Comparison of ENCODE assay signal across 8 cellular contexts in the genomic region with DNA sequence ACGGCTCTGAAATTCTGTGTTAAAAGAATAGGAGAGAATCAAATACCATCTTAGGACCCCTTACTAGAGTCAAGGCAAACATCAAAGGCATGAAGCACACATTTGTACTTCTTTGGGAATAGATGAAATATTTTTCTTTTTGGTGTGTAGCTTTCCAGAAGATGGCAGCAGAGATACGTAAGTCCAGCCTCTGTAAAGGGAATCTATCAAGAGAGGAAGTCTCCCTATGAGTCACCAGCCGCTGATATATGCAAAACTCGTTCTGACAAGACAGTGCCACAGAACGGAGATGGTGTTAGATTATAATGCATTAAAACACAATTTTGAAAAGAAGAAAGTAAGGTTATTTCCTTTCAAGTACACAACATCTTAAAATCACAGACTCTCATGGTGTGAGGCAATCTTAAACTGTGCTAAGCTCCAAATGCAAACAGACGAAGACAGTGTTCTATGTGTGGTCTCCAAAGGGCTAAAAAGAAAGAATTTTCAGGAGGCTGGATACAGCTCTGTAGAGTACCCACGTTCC.
DNase-seq lines count a peak whose midpoint lies in the region; ATAC-seq, FAIRE-seq and TF ChIP-seq lines count a peak whose summit lies in the region.

No MANE protein-coding gene starts in this region.

- TF ChIP-seq POLR2A in GM12891 (IDR thresholded peaks at IDR 0.05; ENCODE audit: low read depth, low read length) (no peak), NB4 (IDR thresholded peaks at IDR 0.05; ENCODE audit: extremely low read depth, insufficient read length) (no peak), spleen (IDR thresholded peaks at IDR 0.05) (no peak)

- intact Hi-C loops in spleen (cut with DNase I; ENCODE audit: low total_unique reads) = no loop called here

- peak; percentile 48 for TF ChIP-seq CTCF in NB4 (IDR thresholded peaks at IDR 0.05; ENCODE audit: low read depth, low read length)
- TF ChIP-seq CTCF in spleen (IDR thresholded peaks at IDR 0.05 in 8 of 11, conservative IDR thresholded peaks at IDR 0.05 in 3 of 11) = peak in 8 of 11 experiments; percentile 26 to 58 (median 51)

- peak overlapping the region; percentile 14; the same call in 1 of the 2 replicates for H3K27ac ChIP-seq in SJSA1
- H3K27ac ChIP-seq in iPS DF 6.9 (ENCODE audit: low read length) = no peak overlapping the region
- no peak overlapping the region for H3K27ac ChIP-seq in spleen

- no peaks in the 10 kb centered on the region for H3K9me3 ChIP-seq in SJSA1 (replicated peaks)
- no peaks in the 10 kb centered on the region for H3K9me3 ChIP-seq in iPS DF 6.9 (ENCODE audit: control insufficient read depth, insufficient read depth, low read length)
- H3K9me3 ChIP-seq in spleen = peaks cover 0 to 6% (median 2%) of the 10 kb centered on the region in 8 donors

- H3K27me3 ChIP-seq in SJSA1 (replicated peaks) = no peaks in the 10 kb centered on the region
- no peaks in the 10 kb centered on the region for H3K27me3 ChIP-seq in iPS DF 6.9 (ENCODE audit: control insufficient read depth, insufficient read depth, low read length)
- H3K27me3 ChIP-seq in spleen (replicated peaks in 1 of 7) = no peaks in the 10 kb centered on the region

- H3K36me3 ChIP-seq in SJSA1 = no peaks in the 10 kb centered on the region
- no peaks in the 10 kb centered on the region for H3K36me3 ChIP-seq in iPS DF 6.9 (ENCODE audit: control insufficient read depth, insufficient read depth, low read length)
- H3K36me3 ChIP-seq in spleen = no peaks in the 10 kb centered on the region

- FAIRE-seq in GM12891 (lab: Jason Lieb, UNC) = peak; percentile 92

- H3K4me3 ChIP-seq in NB4 (ENCODE audit: low read depth, low read length) (no peak overlapping the region), SJSA1 (no peak overlapping the region), iPS DF 6.9 (ENCODE audit: low read length) (no peak overlapping the region), spleen (peak overlapping the region in 1 of 8 donors; percentile 24)

- DNase-seq in A172 (ENCODE audit: low spot score) = peak; percentile 85
- peak; percentile 59 for DNase-seq in GM12891 (ENCODE audit: insufficient read length, low spot score)
- peak; percentile 88 for DNase-seq in NB4 (ENCODE audit: low read depth)
- DNase-seq in SJSA1 (ENCODE audit: low read depth in 1 of 2, low spot score in 2 of 2) = peak; percentile 78 to 85
- DNase-seq in astrocyte of the hippocampus (ENCODE audit: low read depth, low spot score) = peak; percentile 88
- peak; percentile 41 for DNase-seq in iPS DF 6.9 (ENCODE audit: low read depth, low spot score)
- no peak for DNase-seq in spleen

- H3K4me1 ChIP-seq in SJSA1 (replicated peaks) (peaks cover 11% of the 10 kb centered on the region), iPS DF 6.9 (ENCODE audit: control insufficient read depth, insufficient read depth, low read length) (no peaks in the 10 kb centered on the region), spleen (peaks cover 0 to 11% (median 5%) of the 10 kb centered on the region in 6 donors)

- WGBS in iPS DF 6.9 (ENCODE audit: insufficient coverage, insufficient read length) = no CpG with 5 or more reads among the region's 7 CpGs
- 11 to 16% (median 14%) methylated on average over 7 of the region's 7 CpGs for WGBS in spleen, 5 donors

- peak; percentile 100 for ATAC-seq in HG02678 (IDR thresholded peaks at IDR 0.05; ENCODE audit: unreplicated experiment)

TF ChIP-seq in GM12891, 5 proteins besides CTCF, POLR2A, EP300 and RAD21:
- TF ChIP-seq POLR2AphosphoS5 (IDR thresholded peaks at IDR 0.05; ENCODE audit: low read depth, low read length) (no peak), SPI1 (IDR thresholded peaks at IDR 0.05; ENCODE audit: low read depth, low read length) (peak; percentile 87), POU2F2 (IDR thresholded peaks at IDR 0.05; ENCODE audit: low read depth, low read length) (peak; percentile 95), TAF1 (IDR thresholded peaks at IDR 0.05; ENCODE audit: low read depth, low read length) (no peak)
